ENCODE assay signal across 11 cellular contexts in genomic region chr4:152572417-152573086, GRCh38. TPM values are rescaled to one million over a fixed set of nuclear protein-coding genes. Genes with fewer than 3 reads are reported as not detected.
A peak's percentile ranks its signal among the peaks of the same experiment; 100 is the strongest.
DNase-seq lines count a peak whose midpoint lies in the region; ATAC-seq and TF ChIP-seq lines count a peak whose summit lies in the region.
"Had no signal": no experiment of that assay in that cellular context is flagged by ENCODE, and none has a peak within 500 bp of the region (broad histone marks: within the 10 kb centered on the region; RNA-seq: fewer than 3 reads in every experiment).

No MANE protein-coding gene starts in this region.

- no peaks in the 10 kb centered on the region for H3K27me3 ChIP-seq in hepatocyte
- H3K27me3 ChIP-seq: BLaER1 treated with 17β-estradiol and CSF1 and Interleukin-3, amounts not matched to agents 10 nM and 100 nM; esophagus muscularis mucosa had no signal

- TF ChIP-seq CTCF in HFFc6 (IDR thresholded peaks at IDR 0.05), result no peak
- TF ChIP-seq CTCF in hepatocyte (IDR thresholded peaks at IDR 0.05; ENCODE audit: poor library complexity), result no peak

- peak overlapping the region; percentile 18 for H3K4me2 ChIP-seq in hepatocyte

- no peak for ATAC-seq in T-helper 17 cell
- ATAC-seq in HG03135 (IDR thresholded peaks at IDR 0.05; ENCODE audit: unreplicated experiment), result no peak

- H3K4me3 Mint-ChIP-seq in HFFc6 (0 out of 2 replicates have a peak overlapping the region, but pooled peaks have one; percentile 2), T-helper 17 cell (no peak overlapping the region)
- H3K4me3 Mint-ChIP-seq: activated naive CD4-positive, alpha-beta T cell treated with anti-CD3 and anti-CD28 coated beads, Interleukin-2, amount 50 U/mL, for 24 hours had no signal

- H3K27ac ChIP-seq in hepatocyte, result peak overlapping the region; percentile 79
- H3K27ac ChIP-seq: BLaER1 treated with 17β-estradiol and CSF1 and Interleukin-3, amounts not matched to agents 10 nM and 100 nM; esophagus muscularis mucosa had no signal

- H3K9me3 Mint-ChIP-seq in HFFc6, result no peaks in the 10 kb centered on the region
- H3K9me3 Mint-ChIP-seq: activated naive CD4-positive, alpha-beta T cell treated with anti-CD3 and anti-CD28 coated beads, Interleukin-2, amount 50 U/mL, for 24 hours had no signal

- H2AFZ ChIP-seq in hepatocyte, result no peak overlapping the region

- H3K79me2 ChIP-seq in hepatocyte, result no peaks in the 10 kb centered on the region

- no peaks in the 10 kb centered on the region for H3K36me3 ChIP-seq in hepatocyte (replicated peaks; ENCODE audit: insufficient read depth, low read depth)
- H3K36me3 ChIP-seq: BLaER1 treated with 17β-estradiol and CSF1 and Interleukin-3, amounts not matched to agents 10 nM and 100 nM; esophagus muscularis mucosa had no signal

- H4K20me1 ChIP-seq in hepatocyte (ENCODE audit: insufficient read depth, poor library complexity, severe bottlenecking), result no peaks in the 10 kb centered on the region
- H4K20me1 ChIP-seq: BLaER1 treated with 17β-estradiol and CSF1 and Interleukin-3, amounts not matched to agents 10 nM and 100 nM had no signal

- no peak overlapping the region for H3K4me3 ChIP-seq in hepatocyte
- H3K4me3 ChIP-seq: BLaER1 treated with 17β-estradiol and CSF1 and Interleukin-3, amounts not matched to agents 10 nM and 100 nM; esophagus muscularis mucosa had no signal

- WGBS in hepatocyte (ENCODE audit: low lambda C conversion rate, missing lambda C conversion rate), result 57% methylated on average over 9 of the region's 9 CpGs

- H3K4me1 ChIP-seq in hepatocyte (ENCODE audit: insufficient read depth), result peaks cover 10% of the 10 kb centered on the region
- H3K4me1 ChIP-seq: esophagus muscularis mucosa had no signal

- no peaks in the 10 kb centered on the region for H3K9me3 ChIP-seq in hepatocyte (ENCODE audit: low read depth)
- H3K9me3 ChIP-seq in T-helper 17 cell (ENCODE audit: control insufficient read depth, low read length, poor library complexity, severe bottlenecking), result no peaks in the 10 kb centered on the region
- H3K9me3 ChIP-seq: esophagus muscularis mucosa had no signal

- H3K4me1 Mint-ChIP-seq in HFFc6 (ENCODE audit: low read depth) (peaks cover 10% of the 10 kb centered on the region; the same call in 1 of the 2 replicates), T-helper 17 cell (no peaks in the 10 kb centered on the region)
- H3K4me1 Mint-ChIP-seq: activated naive CD4-positive, alpha-beta T cell treated with anti-CD3 and anti-CD28 coated beads, Interleukin-2, amount 50 U/mL, for 24 hours had no signal

- no peaks in the 10 kb centered on the region for H3K36me3 Mint-ChIP-seq in HFFc6 (ENCODE audit: low read depth)
- peaks cover 2% of the 10 kb centered on the region for H3K36me3 Mint-ChIP-seq in T-helper 17 cell (ENCODE audit: low read depth)
- H3K36me3 Mint-ChIP-seq: activated naive CD4-positive, alpha-beta T cell treated with anti-CD3 and anti-CD28 coated beads, Interleukin-2, amount 50 U/mL, for 24 hours had no signal

- peak; percentile 49 for DNase-seq in ELR (ENCODE audit: low read depth)
- peak; percentile 2 for DNase-seq in HFFc6
- DNase-seq in OCI-M1 (lab: John Stamatoyannopoulos, UW), result peak; percentile 89
- peak; percentile 73 for DNase-seq in hepatocyte (ENCODE audit: low spot score)
- DNase-seq in T-helper 17 cell, result no peak
- DNase-seq in NCI-H2227 treated with DMSO at 0.1 percent for 48 hours (lab: John Stamatoyannopoulos, UW), result no peak
- no peak for DNase-seq in effector CD8-positive, alpha-beta T cell (lab: John Stamatoyannopoulos, UW)

- H3K9me2 ChIP-seq in hepatocyte (replicated peaks; ENCODE audit: insufficient read depth), result no peaks in the 10 kb centered on the region

- H3K27ac Mint-ChIP-seq in HFFc6, result no peak overlapping the region
- H3K27ac Mint-ChIP-seq in T-helper 17 cell, result no peak overlapping the region
- H3K27ac Mint-ChIP-seq: activated naive CD4-positive, alpha-beta T cell treated with anti-CD3 and anti-CD28 coated beads, Interleukin-2, amount 50 U/mL, for 24 hours had no signal

- H3K27me3 Mint-ChIP-seq in HFFc6 (ENCODE audit: insufficient read depth) (peaks cover 15% of the 10 kb centered on the region), T-helper 17 cell (peaks cover 4% of the 10 kb centered on the region)
- H3K27me3 Mint-ChIP-seq: activated naive CD4-positive, alpha-beta T cell treated with anti-CD3 and anti-CD28 coated beads, Interleukin-2, amount 50 U/mL, for 24 hours had no signal

RNA-seq across cellular contexts. Expression of gene FBXW7, which starts 36.7 kb away (rescaled TPM):
- 10 to 100 TPM; 17.4 to 26.1 (median 19.5) TPM for total RNA-seq in HFFc6 (2021; fragmentation: NEBNext Ultra II Directional; extraction: Animal tissue kit (Norgen Biotek cat#: 25700))
- 41.4 and 43.5 TPM in 2 replicates for total RNA-seq in hepatocyte
- 16.2 and 23.2 TPM in 2 replicates for polyA plus RNA-seq in hepatocyte
- 100 to 1,000 TPM; 102 to 125 TPM for total RNA-seq in T-helper 17 cell

Comparison
In these comparisons a context has a peak if more than half of its experiments do, and no peak if none do; other contexts are left out.
1. DNase-seq: peak in ELR (single experiment), HFFc6 (single experiment), OCI-M1 (single experiment) and hepatocyte (single experiment); none in T-helper 17 cell (0 of 3), NCI-H2227 treated with DMSO at 0.1 percent for 48 hours (single experiment) and effector CD8-positive, alpha-beta T cell (single experiment).